7 cellular contexts compared by ENCODE assay signal in genomic region chr3:128496602-128497304, GRCh38. TPM values are rescaled to one million over a fixed set of nuclear protein-coding genes. Genes with fewer than 3 reads are reported as not detected.
DNase-seq lines count a peak whose midpoint lies in the region; ATAC-seq and TF ChIP-seq lines count a peak whose summit lies in the region.

No MANE protein-coding gene starts in this region.

- H3K27me3 ChIP-seq in right cardiac atrium (ENCODE audit: control insufficient read depth, insufficient read depth), result no peaks in the 10 kb centered on the region
- H3K27me3 ChIP-seq in spleen (replicated peaks in 1 of 7), result peaks cover 0 to 85% (median 44%) of the 10 kb centered on the region in 7 donors

- CTCF ChIA-PET in activated CD4-positive, alpha-beta memory T cell treated with anti-CD3 and anti-CD28 coated beads, Interleukin-2, amount 10 ng/mL, durations not matched to agents 7 days and 5 days (lab: Charles Lee), result interaction anchor here (0.8 to 1.5 kb wide), 4 partner anchors 10 to 111 kb away, joined by 3 to 6 read pairs (median 4); no protein-coding TSS in a partner anchor

- DNase-seq in HFFc6, result no peak
- no peak for DNase-seq in activated CD4-positive, alpha-beta memory T cell treated with anti-CD3 and anti-CD28 coated beads, Interleukin-2, amount 10 ng/mL, durations not matched to agents 7 days and 5 days
- peak; percentile 71 to 79 (median 76) for DNase-seq in right cardiac atrium
- peak; percentile 74 for DNase-seq in spleen
- DNase-seq in C1 segment of cervical spinal cord (lab: John Stamatoyannopoulos, UW), result no peak
- DNase-seq in germinal center (ENCODE audit: low spot score), result no peak

- H3K4me3 ChIP-seq in right cardiac atrium (ENCODE audit: low read length), result no peak overlapping the region
- H3K4me3 ChIP-seq in spleen, result peak overlapping the region in 6 of 8 donors; percentile 48 to 69 (median 58)

- H3K4me1 Mint-ChIP-seq in HFFc6 (ENCODE audit: low read depth), result peaks cover 40% of the 10 kb centered on the region
- H3K4me1 Mint-ChIP-seq in activated CD4-positive, alpha-beta memory T cell treated with anti-CD3 and anti-CD28 coated beads, Interleukin-2, amount 10 ng/mL, durations not matched to agents 7 days and 5 days, result peaks cover 15% of the 10 kb centered on the region

- H3K27ac Mint-ChIP-seq in HFFc6, result peak overlapping the region; percentile 60
- no peak overlapping the region for H3K27ac Mint-ChIP-seq in activated CD4-positive, alpha-beta memory T cell treated with anti-CD3 and anti-CD28 coated beads, Interleukin-2, amount 10 ng/mL, durations not matched to agents 7 days and 5 days

- H3K4me1 ChIP-seq in right cardiac atrium (ENCODE audit: control insufficient read depth, insufficient read depth, low read length) (no peaks in the 10 kb centered on the region), spleen (peaks cover 6 to 60% (median 41%) of the 10 kb centered on the region in 6 donors)

- no peak overlapping the region for H3K27ac ChIP-seq in right cardiac atrium (ENCODE audit: low read length)
- H3K27ac ChIP-seq in spleen, result peak overlapping the region in 1 of 8 donors; percentile 15

- peaks cover 35% of the 10 kb centered on the region for H3K36me3 Mint-ChIP-seq in HFFc6 (ENCODE audit: low read depth)
- no peaks in the 10 kb centered on the region for H3K36me3 Mint-ChIP-seq in activated CD4-positive, alpha-beta memory T cell treated with anti-CD3 and anti-CD28 coated beads, Interleukin-2, amount 10 ng/mL, durations not matched to agents 7 days and 5 days (ENCODE audit: low read depth)

- WGBS in right cardiac atrium, result 42% methylated on average over 45 of the region's 45 CpGs
- WGBS in spleen, 5 donors, result 75 to 88% (median 85%) methylated on average over 41 to 45 of the region's 45 CpGs

- POLR2A ChIA-PET in activated CD4-positive, alpha-beta memory T cell treated with anti-CD3 and anti-CD28 coated beads, Interleukin-2, amount 10 ng/mL, durations not matched to agents 7 days and 5 days (lab: Charles Lee), result interaction anchor here (1.1 kb wide), 1 partner anchor 12 kb away, joined by 3 read pairs; no protein-coding TSS in a partner anchor

- peak overlapping the region; percentile 78 for H3K4me3 Mint-ChIP-seq in HFFc6
- H3K4me3 Mint-ChIP-seq in activated CD4-positive, alpha-beta memory T cell treated with anti-CD3 and anti-CD28 coated beads, Interleukin-2, amount 10 ng/mL, durations not matched to agents 7 days and 5 days, result peak overlapping the region; percentile 65

- no peak for TF ChIP-seq POLR2A in spleen (IDR thresholded peaks at IDR 0.05)

- H3K27me3 Mint-ChIP-seq in HFFc6 (ENCODE audit: insufficient read depth), result peaks cover 7% of the 10 kb centered on the region
- peaks cover 67% of the 10 kb centered on the region for H3K27me3 Mint-ChIP-seq in activated CD4-positive, alpha-beta memory T cell treated with anti-CD3 and anti-CD28 coated beads, Interleukin-2, amount 10 ng/mL, durations not matched to agents 7 days and 5 days

- H3K9me3 ChIP-seq in right cardiac atrium (ENCODE audit: control insufficient read depth, low read length) (no peaks in the 10 kb centered on the region), spleen (no peaks in the 10 kb centered on the region)

- peak; percentile 54 to 68 for ATAC-seq in right cardiac atrium
- ATAC-seq in GM21381 (IDR thresholded peaks at IDR 0.05; ENCODE audit: unreplicated experiment), result no peak

- no peaks in the 10 kb centered on the region; the same call in 1 of the 2 replicates for H3K9me3 Mint-ChIP-seq in HFFc6
- H3K9me3 Mint-ChIP-seq in activated CD4-positive, alpha-beta memory T cell treated with anti-CD3 and anti-CD28 coated beads, Interleukin-2, amount 10 ng/mL, durations not matched to agents 7 days and 5 days, result no peaks in the 10 kb centered on the region

- H3K36me3 ChIP-seq in spleen, result peaks cover 0 to 9% (median 0%) of the 10 kb centered on the region in 6 donors

- intact Hi-C loops in right cardiac atrium (cut with DNase I) (loop anchor here (5.0 to 10.0 kb wide), 8 partner anchors 69 to 422 kb away; no protein-coding TSS in a partner anchor), spleen (cut with DNase I; ENCODE audit: low total_unique reads) (loop anchor here (5.0 kb wide), 1 partner anchor 69 kb away; no protein-coding TSS in a partner anchor)

- TF ChIP-seq CTCF in HFFc6 (IDR thresholded peaks at IDR 0.05) (no peak), spleen (IDR thresholded peaks at IDR 0.05 in 8 of 11, conservative IDR thresholded peaks at IDR 0.05 in 3 of 11) (no peak)

RNA-seq across cellular contexts. Expression of gene GATA2, which starts 3.8 kb away (rescaled TPM):
- total RNA-seq in HFFc6 (2021; fragmentation: NEBNext Ultra II Directional; extraction: Animal tissue kit (Norgen Biotek cat#: 25700)), result 10 to 100 TPM; 71.0 to 97.5 (median 79.6) TPM
- total RNA-seq in activated CD4-positive, alpha-beta memory T cell treated with anti-CD3 and anti-CD28 coated beads, Interleukin-2, amount 10 ng/mL, durations not matched to agents 7 days and 5 days, result under 1 TPM; 0.08 to 0.23 TPM
- total RNA-seq in right cardiac atrium (10 to 100 TPM in 3 of 4 donors, 1 to 10 TPM in 1; 9.7 to 18.1 (median 15.4) TPM), spleen (10 to 100 TPM; 14.4 to 28.6 (median 19.3) TPM)
- polyA plus RNA-seq in right cardiac atrium (14.3 TPM), spleen (10 to 100 TPM in 1 of 3 donors, 1 to 10 TPM in 2; 2.2 to 11.9 (median 3.4) TPM)

RNA-seq across cellular contexts. Expression of gene DNAJB8, which starts 30.1 kb away (rescaled TPM):
- total RNA-seq in HFFc6 (2021; fragmentation: NEBNext Ultra II Directional; extraction: Animal tissue kit (Norgen Biotek cat#: 25700)), result not detected
- not detected for total RNA-seq in activated CD4-positive, alpha-beta memory T cell treated with anti-CD3 and anti-CD28 coated beads, Interleukin-2, amount 10 ng/mL, durations not matched to agents 7 days and 5 days
- not detected for total RNA-seq in right cardiac atrium
- not detected for polyA plus RNA-seq in right cardiac atrium
- total RNA-seq in spleen, result not detected
- polyA plus RNA-seq in spleen, result not detected

Comparison
In these comparisons a context has a peak if more than half of its experiments do, and no peak if none do; other contexts are left out.
1. DNase-seq: peak in right cardiac atrium (3 of 3) and spleen (single experiment); none in HFFc6 (single experiment), activated CD4-positive, alpha-beta memory T cell treated with anti-CD3 and anti-CD28 coated beads, Interleukin-2, amount 10 ng/mL, durations not matched to agents 7 days and 5 days (single experiment), C1 segment of cervical spinal cord (0 of 14) and germinal center (single experiment).
2. RNA of gene GATA2, which starts 3.8 kb away (total RNA-seq): 71.0 to 97.5 TPM in HFFc6, 14.4 to 28.6 TPM in spleen and 9.7 to 18.1 TPM in right cardiac atrium; 0.08 to 0.23 TPM in activated CD4-positive, alpha-beta memory T cell treated with anti-CD3 and anti-CD28 coated beads, Interleukin-2, amount 10 ng/mL, durations not matched to agents 7 days and 5 days; every median in the first group is over 4 times any median in the second.